In genomic region chr5:83608122-83608521, GRCh38 we compare ENCODE assay signal across 9 cellular contexts.
DNase-seq lines count a peak whose midpoint lies in the region; ATAC-seq, FAIRE-seq and TF ChIP-seq lines count a peak whose summit lies in the region.
"Had no signal": no experiment of that assay in that cellular context is flagged by ENCODE, and none has a peak within 500 bp of the region (broad histone marks: within the 10 kb centered on the region; RNA-seq: fewer than 3 reads in every experiment).

No MANE protein-coding gene starts in this region.

- FAIRE-seq in RCC 7860 (lab: Jason Lieb, UNC) = no peak

- DNase-seq in NCI-H146 (lab: John Stamatoyannopoulos, UW) (peak; percentile 7), NCI-H146 treated with DMSO at 0.1 percent for 48 hours (lab: John Stamatoyannopoulos, UW; ENCODE audit: unreplicated experiment) (no peak), RCC 7860 (ENCODE audit: low spot score) (peak; percentile 13), epithelial cell of proximal tubule (ENCODE audit: low read depth) (no peak), nephron progenitor cell (peak; percentile 58), T-helper 1 cell (no peak)
- no peak for DNase-seq in activated naive CD4-positive, alpha-beta T cell treated with anti-CD3 and anti-CD28 coated beads, Interleukin-2, amount 50 U/mL, for 72 hours (ENCODE audit: low spot score in 2 of 2)

- H3K27ac Mint-ChIP-seq in nephron progenitor cell = no peak overlapping the region
- no peak overlapping the region for H3K27ac Mint-ChIP-seq in activated naive CD4-positive, alpha-beta T cell treated with anti-CD3 and anti-CD28 coated beads, Interleukin-2, amount 50 U/mL, for 72 hours

- no peaks in the 10 kb centered on the region for H3K9me3 Mint-ChIP-seq in nephron progenitor cell
- H3K9me3 Mint-ChIP-seq in activated naive CD4-positive, alpha-beta T cell treated with anti-CD3 and anti-CD28 coated beads, Interleukin-2, amount 50 U/mL, for 72 hours = peaks cover 0 to 4% of the 10 kb centered on the region in 2 donors

- peak; percentile 74 for TF ChIP-seq CTCF in epithelial cell of proximal tubule (conservative IDR thresholded peaks at IDR 0.05; ENCODE audit: low read depth, low read length)
- TF ChIP-seq CTCF in nephron progenitor cell (IDR thresholded peaks at IDR 0.05) = peak; percentile 66

- H3K27me3 Mint-ChIP-seq in nephron progenitor cell (ENCODE audit: low read depth, poor library complexity) = no peaks in the 10 kb centered on the region

- ATAC-seq in HG03442 (IDR thresholded peaks at IDR 0.05; ENCODE audit: unreplicated experiment) = peak; percentile 50
- ATAC-seq in activated naive CD4-positive, alpha-beta T cell treated with anti-CD3 and anti-CD28 coated beads, Interleukin-2, amount 50 U/mL, for 72 hours = no peak

- H3K4me1 Mint-ChIP-seq in nephron progenitor cell = peaks cover 5% of the 10 kb centered on the region

- H3K4me3 ChIP-seq in epithelial cell of proximal tubule (ENCODE audit: low read depth, low read length) = no peak overlapping the region
- H3K4me3 ChIP-seq: BLaER1 treated with 17β-estradiol and CSF1 and Interleukin-3, amounts not matched to agents 10 nM and 100 nM had no signal

- no peak overlapping the region for H3K4me3 Mint-ChIP-seq in nephron progenitor cell

- no peaks in the 10 kb centered on the region for H3K36me3 Mint-ChIP-seq in nephron progenitor cell (ENCODE audit: low read depth)
- no peaks in the 10 kb centered on the region for H3K36me3 Mint-ChIP-seq in activated naive CD4-positive, alpha-beta T cell treated with anti-CD3 and anti-CD28 coated beads, Interleukin-2, amount 50 U/mL, for 72 hours

Comparison
In these comparisons a context has a peak if more than half of its experiments do, and no peak if none do; other contexts are left out.
1. DNase-seq: peak in NCI-H146 (single experiment), RCC 7860 (single experiment) and nephron progenitor cell (single experiment); none in NCI-H146 treated with DMSO at 0.1 percent for 48 hours (single experiment), epithelial cell of proximal tubule (single experiment), T-helper 1 cell (0 of 5) and activated naive CD4-positive, alpha-beta T cell treated with anti-CD3 and anti-CD28 coated beads, Interleukin-2, amount 50 U/mL, for 72 hours (0 of 2).